ENCODE assay signal across 9 cellular contexts in genomic region chr22:25405854-25406509, GRCh38.
A peak's percentile ranks its signal among the peaks of the same experiment; 100 is the strongest.
DNase-seq lines count a peak whose midpoint lies in the region; ATAC-seq, FAIRE-seq and TF ChIP-seq lines count a peak whose summit lies in the region.
"Had no signal": no experiment of that assay in that cellular context is flagged by ENCODE, and none has a peak within 500 bp of the region (broad histone marks: within the 10 kb centered on the region; RNA-seq: fewer than 3 reads in every experiment).

No MANE protein-coding gene starts in this region.

- no peaks in the 10 kb centered on the region for H3K9me3 Mint-ChIP-seq in stimulated activated naive CD8-positive, alpha-beta T cell treated with anti-CD3 and anti-CD28 coated beads, Interleukin-15, Interleukin-2, amounts not matched to agents 100 ng/mL and 50 ng/mL, for 24 hours

- no peak for DNase-seq in stimulated activated naive CD8-positive, alpha-beta T cell treated with anti-CD3 and anti-CD28 coated beads, Interleukin-15, Interleukin-2, amounts not matched to agents 100 U/mL and 50 U/mL, for 24 hours
- DNase-seq in bronchial epithelial cell (ENCODE audit: low read depth) (no peak), vagina (ENCODE audit: extremely low spot score in 2 of 2) (no peak), NCI-H226 (no peak)
- DNase-seq: NCI-H1048 had no signal

- intact Hi-C loops in vagina (cut with DNase I): no loop called here

- no peaks in the 10 kb centered on the region for H3K9me3 ChIP-seq in mucosa of stomach (ENCODE audit: control insufficient read depth, low read length)
- H3K9me3 ChIP-seq in vagina: no peaks in the 10 kb centered on the region

- H3K4me3 ChIP-seq in bronchial epithelial cell (ENCODE audit: low read depth, low read length) (peak overlapping the region; percentile 67), mucosa of stomach (ENCODE audit: low read length) (no peak overlapping the region), vagina (peak overlapping the region; percentile 66 to 80)

- TF ChIP-seq POLR2A in vagina (IDR thresholded peaks at IDR 0.05): no peak

- H3K36me3 ChIP-seq in bronchial epithelial cell (ENCODE audit: control insufficient read depth, insufficient read depth, low read length) (no peaks in the 10 kb centered on the region), mucosa of stomach (ENCODE audit: control insufficient read depth, insufficient read depth, low read length) (no peaks in the 10 kb centered on the region), vagina (no peaks in the 10 kb centered on the region)

- peak overlapping the region; percentile 87 for H3K9ac ChIP-seq in mucosa of stomach (ENCODE audit: low read length)

- no peak for TF ChIP-seq CTCF in bronchial epithelial cell (IDR thresholded peaks at IDR 0.05; ENCODE audit: insufficient read depth, low read length, severe bottlenecking)
- TF ChIP-seq CTCF in vagina (IDR thresholded peaks at IDR 0.05): no peak

- H3K4me1 ChIP-seq in mucosa of stomach (ENCODE audit: control insufficient read depth, insufficient read depth, low read length): peaks cover 31% of the 10 kb centered on the region
- peaks cover 38% of the 10 kb centered on the region for H3K4me1 ChIP-seq in vagina

- no peak for FAIRE-seq in bronchial epithelial cell (lab: Jason Lieb, UNC)

- no peaks in the 10 kb centered on the region for H3K27me3 Mint-ChIP-seq in stimulated activated naive CD8-positive, alpha-beta T cell treated with anti-CD3 and anti-CD28 coated beads, Interleukin-15, Interleukin-2, amounts not matched to agents 100 ng/mL and 50 ng/mL, for 24 hours

- H3K4me3 Mint-ChIP-seq in stimulated activated naive CD8-positive, alpha-beta T cell treated with anti-CD3 and anti-CD28 coated beads, Interleukin-15, Interleukin-2, amounts not matched to agents 100 ng/mL and 50 ng/mL, for 24 hours: peak overlapping the region; percentile 77

- ATAC-seq in stimulated activated naive CD8-positive, alpha-beta T cell treated with anti-CD3 and anti-CD28 coated beads, Interleukin-15, Interleukin-2, amounts not matched to agents 100 U/mL and 50 U/mL, for 24 hours: no peak
- ATAC-seq in HG02852 (IDR thresholded peaks at IDR 0.05; ENCODE audit: unreplicated experiment): no peak
- ATAC-seq in GM19397 (IDR thresholded peaks at IDR 0.05; ENCODE audit: unreplicated experiment): no peak

- H3K36me3 Mint-ChIP-seq in stimulated activated naive CD8-positive, alpha-beta T cell treated with anti-CD3 and anti-CD28 coated beads, Interleukin-15, Interleukin-2, amounts not matched to agents 100 ng/mL and 50 ng/mL, for 24 hours (ENCODE audit: low read depth): no peaks in the 10 kb centered on the region

- H3K4me1 Mint-ChIP-seq in stimulated activated naive CD8-positive, alpha-beta T cell treated with anti-CD3 and anti-CD28 coated beads, Interleukin-15, Interleukin-2, amounts not matched to agents 100 ng/mL and 50 ng/mL, for 24 hours (ENCODE audit: low read depth): peaks cover 25% of the 10 kb centered on the region

- peak overlapping the region; percentile 69 for H3K27ac Mint-ChIP-seq in stimulated activated naive CD8-positive, alpha-beta T cell treated with anti-CD3 and anti-CD28 coated beads, Interleukin-15, Interleukin-2, amounts not matched to agents 100 ng/mL and 50 ng/mL, for 24 hours

- peak overlapping the region; percentile 95 for H3K27ac ChIP-seq in vagina

- no peaks in the 10 kb centered on the region for H3K27me3 ChIP-seq in bronchial epithelial cell (ENCODE audit: control insufficient read depth, insufficient read depth, low read length)
- H3K27me3 ChIP-seq in mucosa of stomach (ENCODE audit: control insufficient read depth, insufficient read depth, low read length): no peaks in the 10 kb centered on the region
- no peaks in the 10 kb centered on the region for H3K27me3 ChIP-seq in vagina
